8 cellular contexts compared by ENCODE assay signal in the genomic region with DNA sequence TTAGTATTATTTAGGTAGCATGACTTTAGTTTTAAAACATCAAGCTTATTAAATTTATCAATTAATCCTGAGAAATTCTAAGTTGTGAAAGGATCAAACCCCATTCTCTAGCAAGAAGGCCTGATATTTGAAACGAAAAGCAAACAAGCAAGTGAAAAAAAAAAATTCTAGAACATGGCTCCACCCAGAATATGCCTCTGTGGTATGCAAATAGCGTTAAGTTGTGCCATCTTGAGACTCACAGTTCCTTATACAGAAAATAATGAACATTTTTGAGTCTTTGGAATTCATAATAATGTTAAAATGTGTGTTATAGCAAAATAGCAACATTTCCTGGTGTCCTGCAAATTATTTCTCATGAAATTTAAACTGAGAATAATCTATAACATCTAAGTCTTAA. TPM values are rescaled to one million over a fixed set of nuclear protein-coding genes. Genes with fewer than 3 reads are reported as not detected.
"Had no signal": no experiment of that assay in that cellular context is flagged by ENCODE, and none has a peak within 500 bp of the region (broad histone marks: within the 10 kb centered on the region; RNA-seq: fewer than 3 reads in every experiment).

No MANE protein-coding gene starts in this region.

- H3K4me3 ChIP-seq: GM23338, HAP-1, K562 had no signal

- H3K9me3 ChIP-seq: HAP-1 had no signal

- H3K36me3 ChIP-seq: HAP-1 had no signal

- H3K27ac Mint-ChIP-seq: GM23338, HFFc6 had no signal

- DNase-seq: H7, HFFc6, IMR-90 had no signal

- ATAC-seq: GM23338, HCT116, K562 had no signal

RNA-seq across cellular contexts. Expression of a gene that starts 42.0 kb away (rescaled TPM):
- total RNA-seq: HFFc6, HT-29, IMR-90 had no signal
